1 cellular context compared by ENCODE assay signal in the genomic region with DNA sequence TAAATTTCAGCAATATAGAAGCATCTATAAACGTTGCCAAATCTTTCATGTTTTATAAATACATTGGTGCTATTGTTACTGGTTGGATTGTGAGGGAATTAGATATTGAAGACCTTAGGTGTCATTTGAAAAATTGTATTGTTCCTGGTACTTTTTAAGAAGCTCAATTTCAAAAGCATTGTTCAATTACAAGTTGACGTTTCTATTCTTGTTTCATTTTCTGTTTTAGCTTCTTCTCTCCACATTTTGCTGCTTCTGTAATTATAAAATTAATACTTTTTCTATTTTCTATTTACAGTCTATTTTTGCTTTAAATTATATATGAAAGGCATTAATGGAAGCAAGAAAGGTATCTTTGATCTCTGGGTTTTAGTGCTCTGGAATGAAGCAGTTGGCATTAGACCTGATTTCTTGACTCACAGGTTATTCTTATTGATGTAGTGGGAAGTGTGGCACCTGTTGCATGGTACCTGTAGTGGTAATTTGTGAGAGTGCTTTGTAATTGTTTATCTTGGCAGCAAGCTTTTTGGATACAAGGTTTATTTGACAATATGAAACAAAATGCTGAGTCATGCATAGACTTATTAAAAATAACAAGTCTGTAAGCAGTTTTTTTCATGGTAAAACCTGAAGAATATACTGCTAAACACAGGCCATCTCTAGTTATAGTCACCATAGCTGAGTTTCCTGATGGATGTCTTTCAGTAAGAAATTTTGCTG.
A peak's percentile ranks its signal among the peaks of the same experiment; 100 is the strongest.
TF ChIP-seq lines count a peak whose summit lies in the region.

No MANE protein-coding gene starts in this region.

TF ChIP-seq in HepG2, 621 proteins besides CTCF, POLR2A, EP300 and RAD21:
- TF ChIP-seq, protein P1, sequence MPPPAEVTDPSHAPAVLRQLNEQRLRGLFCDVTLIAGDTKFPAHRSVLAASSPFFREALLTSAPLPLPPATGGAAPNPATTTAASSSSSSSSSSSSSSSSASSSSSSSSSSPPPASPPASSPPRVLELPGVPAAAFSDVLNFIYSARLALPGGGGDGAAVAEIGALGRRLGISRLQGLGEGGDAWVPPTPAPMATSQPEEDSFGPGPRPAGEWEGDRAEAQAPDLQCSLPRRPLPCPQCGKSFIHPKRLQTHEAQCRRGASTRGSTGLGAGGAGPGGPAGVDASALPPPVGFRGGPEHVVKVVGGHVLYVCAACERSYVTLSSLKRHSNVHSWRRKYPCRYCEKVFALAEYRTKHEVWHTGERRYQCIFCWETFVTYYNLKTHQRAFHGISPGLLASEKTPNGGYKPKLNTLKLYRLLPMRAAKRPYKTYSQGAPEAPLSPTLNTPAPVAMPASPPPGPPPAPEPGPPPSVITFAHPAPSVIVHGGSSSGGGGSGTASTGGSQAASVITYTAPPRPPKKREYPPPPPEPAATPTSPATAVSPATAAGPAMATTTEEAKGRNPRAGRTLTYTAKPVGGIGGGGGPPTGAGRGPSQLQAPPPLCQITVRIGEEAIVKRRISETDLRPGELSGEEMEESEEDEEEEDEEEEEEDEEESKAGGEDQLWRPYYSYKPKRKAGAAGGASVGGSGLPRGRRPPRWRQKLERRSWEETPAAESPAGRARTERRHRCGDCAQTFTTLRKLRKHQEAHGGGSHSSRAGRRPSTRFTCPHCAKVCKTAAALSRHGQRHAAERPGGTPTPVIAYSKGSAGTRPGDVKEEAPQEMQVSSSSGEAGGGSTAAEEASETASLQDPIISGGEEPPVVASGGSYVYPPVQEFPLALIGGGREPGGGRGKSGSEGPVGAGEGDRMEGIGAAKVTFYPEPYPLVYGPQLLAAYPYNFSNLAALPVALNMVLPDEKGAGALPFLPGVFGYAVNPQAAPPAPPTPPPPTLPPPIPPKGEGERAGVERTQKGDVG (CRISPR knock-in tag; IDR thresholded peaks at IDR 0.05; ENCODE audit: borderline replicate concordance): no peak
- TF ChIP-seq, protein P2, sequence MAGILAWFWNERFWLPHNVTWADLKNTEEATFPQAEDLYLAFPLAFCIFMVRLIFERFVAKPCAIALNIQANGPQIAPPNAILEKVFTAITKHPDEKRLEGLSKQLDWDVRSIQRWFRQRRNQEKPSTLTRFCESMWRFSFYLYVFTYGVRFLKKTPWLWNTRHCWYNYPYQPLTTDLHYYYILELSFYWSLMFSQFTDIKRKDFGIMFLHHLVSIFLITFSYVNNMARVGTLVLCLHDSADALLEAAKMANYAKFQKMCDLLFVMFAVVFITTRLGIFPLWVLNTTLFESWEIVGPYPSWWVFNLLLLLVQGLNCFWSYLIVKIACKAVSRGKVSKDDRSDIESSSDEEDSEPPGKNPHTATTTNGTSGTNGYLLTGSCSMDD (CRISPR knock-in tag; IDR thresholded peaks at IDR 0.05): no peak
- TF ChIP-seq MAFK (conservative IDR thresholded peaks at IDR 0.05 in 1 of 2, IDR thresholded peaks at IDR 0.05 in 1 of 2; ENCODE audit: low read length in 2 of 2): peak; percentile 78 to 86
- TF ChIP-seq MAFF (IDR thresholded peaks at IDR 0.05; ENCODE audit: low read depth, low read length): peak; percentile 83
- TF ChIP-seq NFE2L2 (IDR thresholded peaks at IDR 0.05; ENCODE audit: low read length): peak; percentile 91
- TF ChIP-seq HOXA9 (CRISPR knock-in tag; IDR thresholded peaks at IDR 0.05; ENCODE audit: borderline replicate concordance): no peak
